ENCODE assay signal across 1 cellular context in genomic region chr17:38729886-38730525, GRCh38.
TF ChIP-seq lines count a peak whose summit lies in the region.

A gene with protein sequence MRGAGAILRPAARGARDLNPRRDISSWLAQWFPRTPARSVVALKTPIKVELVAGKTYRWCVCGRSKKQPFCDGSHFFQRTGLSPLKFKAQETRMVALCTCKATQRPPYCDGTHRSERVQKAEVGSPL (plus strand): TSS chr17:38730341. CDS start chr17:38730359, 18 bp downstream.

TF ChIP-seq in HepG2, 621 proteins besides CTCF, POLR2A, EP300 and RAD21 (continued from another document and continues in another):
- TF ChIP-seq ZUFSP (CRISPR knock-in tag; IDR thresholded peaks at IDR 0.05; ENCODE audit: borderline replicate concordance) (no peak), ZBTB39 (CRISPR knock-in tag; IDR thresholded peaks at IDR 0.05) (no peak), LBX2 (CRISPR knock-in tag; IDR thresholded peaks at IDR 0.05; ENCODE audit: borderline replicate concordance) (peak; percentile 65; the same call in 1 of the 2 replicates), NFKB2 (CRISPR knock-in tag; IDR thresholded peaks at IDR 0.05; ENCODE audit: borderline replicate concordance) (no peak), ZNF709 (CRISPR knock-in tag; IDR thresholded peaks at IDR 0.05) (no peak), HMGA1 (CRISPR knock-in tag; conservative IDR thresholded peaks at IDR 0.05) (no peak), MAFK (conservative IDR thresholded peaks at IDR 0.05 in 1 of 2, IDR thresholded peaks at IDR 0.05 in 1 of 2; ENCODE audit: low read length in 2 of 2) (no peak), MBNL3 (CRISPR knock-in tag; conservative IDR thresholded peaks at IDR 0.05) (no peak), CENPX (CRISPR knock-in tag; IDR thresholded peaks at IDR 0.05) (no peak), CHD4 (IDR thresholded peaks at IDR 0.05; ENCODE audit: borderline replicate concordance, low read length) (no peak), ZFP1 (CRISPR knock-in tag; IDR thresholded peaks at IDR 0.05) (no peak), HCFC1 (IDR thresholded peaks at IDR 0.05; ENCODE audit: low read depth, low read length) (peak; percentile 21; the same call in 1 of the 2 replicates), RBM39 (IDR thresholded peaks at IDR 0.05; ENCODE audit: low read depth, low read length, poor library complexity, severe bottlenecking) (no peak), ZNF24 (IDR thresholded peaks at IDR 0.05) (peak; percentile 61; the same call in 1 of the 2 replicates), ZNF20 (CRISPR knock-in tag; IDR thresholded peaks at IDR 0.05) (no peak), ZNF567 (CRISPR knock-in tag; IDR thresholded peaks at IDR 0.05; ENCODE audit: borderline replicate concordance) (no peak), GPN1 (CRISPR knock-in tag; IDR thresholded peaks at IDR 0.05; ENCODE audit: borderline replicate concordance) (no peak), ZNF839 (CRISPR knock-in tag; IDR thresholded peaks at IDR 0.05; ENCODE audit: borderline replicate concordance) (peak; percentile 95), E2F1 (CRISPR knock-in tag; IDR thresholded peaks at IDR 0.05) (0 out of 2 replicates have a peak, but pooled peaks have one; percentile 41), SIX4 (CRISPR knock-in tag; IDR thresholded peaks at IDR 0.05) (no peak), JUND (CRISPR knock-in tag; IDR thresholded peaks at IDR 0.05) (0 out of 2 replicates have a peak, but pooled peaks have one; percentile 38), ZNF780A (CRISPR knock-in tag; IDR thresholded peaks at IDR 0.05) (no peak), ZNF740 (CRISPR knock-in tag; IDR thresholded peaks at IDR 0.05) (peak; percentile 45), ZSCAN30 (CRISPR knock-in tag; IDR thresholded peaks at IDR 0.05) (no peak), ZNF33B (CRISPR knock-in tag; IDR thresholded peaks at IDR 0.05) (peak; percentile 40; the same call in 1 of the 2 replicates), GZF1 (CRISPR knock-in tag; IDR thresholded peaks at IDR 0.05) (no peak), ARNTL (CRISPR knock-in tag; IDR thresholded peaks at IDR 0.05) (no peak), ZNF33A (CRISPR knock-in tag; IDR thresholded peaks at IDR 0.05; ENCODE audit: borderline replicate concordance) (no peak), MIER3 (CRISPR knock-in tag; IDR thresholded peaks at IDR 0.05; ENCODE audit: borderline replicate concordance) (peak; percentile 57; the same call in 1 of the 2 replicates), ZNF335 (CRISPR knock-in tag; IDR thresholded peaks at IDR 0.05) (no peak), SIN3A (IDR thresholded peaks at IDR 0.05; ENCODE audit: borderline replicate concordance, low read depth, low read length) (peak; percentile 80; the same call in 1 of the 2 replicates), SPEN (CRISPR knock-in tag; IDR thresholded peaks at IDR 0.05; ENCODE audit: low read depth) (peak; percentile 86; the same call in 1 of the 2 replicates), ZBTB8A (CRISPR knock-in tag; IDR thresholded peaks at IDR 0.05; ENCODE audit: borderline replicate concordance, low read depth) (no peak), TMF1 (CRISPR knock-in tag; IDR thresholded peaks at IDR 0.05; ENCODE audit: low read depth) (no peak), ZNF770 (CRISPR knock-in tag; IDR thresholded peaks at IDR 0.05) (peak; percentile 33; the same call in 1 of the 2 replicates), HNRNPUL1 (IDR thresholded peaks at IDR 0.05; ENCODE audit: low read depth, low read length) (no peak; the same call in 1 of the 2 replicates), EED (CRISPR knock-in tag; IDR thresholded peaks at IDR 0.05) (peak; percentile 62), KDM1A (CRISPR knock-in tag; IDR thresholded peaks at IDR 0.05) (no peak), RARG (CRISPR knock-in tag; IDR thresholded peaks at IDR 0.05; ENCODE audit: low read depth) (no peak), ZNF614 (CRISPR knock-in tag; IDR thresholded peaks at IDR 0.05; ENCODE audit: borderline replicate concordance) (no peak; the same call in 1 of the 2 replicates), ZNF451 (CRISPR knock-in tag; IDR thresholded peaks at IDR 0.05) (no peak; the same call in none of the 2 replicates), ZNF274 (CRISPR knock-in tag; IDR thresholded peaks at IDR 0.05) (no peak), MEIS1 (CRISPR knock-in tag; IDR thresholded peaks at IDR 0.05; ENCODE audit: borderline replicate concordance) (no peak), IKZF4 (CRISPR knock-in tag; IDR thresholded peaks at IDR 0.05; ENCODE audit: borderline replicate concordance, low read depth, not compliant biosample characterization) (no peak), NRL (CRISPR knock-in tag; IDR thresholded peaks at IDR 0.05; ENCODE audit: borderline replicate concordance) (peak; percentile 54; the same call in 1 of the 2 replicates), ZIK1 (CRISPR knock-in tag; IDR thresholded peaks at IDR 0.05; ENCODE audit: borderline replicate concordance, low read depth) (no peak), ZNF782 (CRISPR knock-in tag; IDR thresholded peaks at IDR 0.05; ENCODE audit: borderline replicate concordance) (no peak)
- TF ChIP-seq, protein P1, sequence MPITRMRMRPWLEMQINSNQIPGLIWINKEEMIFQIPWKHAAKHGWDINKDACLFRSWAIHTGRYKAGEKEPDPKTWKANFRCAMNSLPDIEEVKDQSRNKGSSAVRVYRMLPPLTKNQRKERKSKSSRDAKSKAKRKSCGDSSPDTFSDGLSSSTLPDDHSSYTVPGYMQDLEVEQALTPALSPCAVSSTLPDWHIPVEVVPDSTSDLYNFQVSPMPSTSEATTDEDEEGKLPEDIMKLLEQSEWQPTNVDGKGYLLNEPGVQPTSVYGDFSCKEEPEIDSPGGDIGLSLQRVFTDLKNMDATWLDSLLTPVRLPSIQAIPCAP (CRISPR knock-in tag; IDR thresholded peaks at IDR 0.05; ENCODE audit: low read depth), result no peak
- TF ChIP-seq, protein P2, sequence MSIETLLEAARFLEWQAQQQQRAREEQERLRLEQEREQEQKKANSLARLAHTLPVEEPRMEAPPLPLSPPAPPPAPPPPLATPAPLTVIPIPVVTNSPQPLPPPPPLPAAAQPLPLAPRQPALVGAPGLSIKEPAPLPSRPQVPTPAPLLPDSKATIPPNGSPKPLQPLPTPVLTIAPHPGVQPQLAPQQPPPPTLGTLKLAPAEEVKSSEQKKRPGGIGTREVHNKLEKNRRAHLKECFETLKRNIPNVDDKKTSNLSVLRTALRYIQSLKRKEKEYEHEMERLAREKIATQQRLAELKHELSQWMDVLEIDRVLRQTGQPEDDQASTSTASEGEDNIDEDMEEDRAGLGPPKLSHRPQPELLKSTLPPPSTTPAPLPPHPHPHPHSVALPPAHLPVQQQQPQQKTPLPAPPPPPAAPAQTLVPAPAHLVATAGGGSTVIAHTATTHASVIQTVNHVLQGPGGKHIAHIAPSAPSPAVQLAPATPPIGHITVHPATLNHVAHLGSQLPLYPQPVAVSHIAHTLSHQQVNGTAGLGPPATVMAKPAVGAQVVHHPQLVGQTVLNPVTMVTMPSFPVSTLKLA (IDR thresholded peaks at IDR 0.05), result no peak
- TF ChIP-seq, protein P3, sequence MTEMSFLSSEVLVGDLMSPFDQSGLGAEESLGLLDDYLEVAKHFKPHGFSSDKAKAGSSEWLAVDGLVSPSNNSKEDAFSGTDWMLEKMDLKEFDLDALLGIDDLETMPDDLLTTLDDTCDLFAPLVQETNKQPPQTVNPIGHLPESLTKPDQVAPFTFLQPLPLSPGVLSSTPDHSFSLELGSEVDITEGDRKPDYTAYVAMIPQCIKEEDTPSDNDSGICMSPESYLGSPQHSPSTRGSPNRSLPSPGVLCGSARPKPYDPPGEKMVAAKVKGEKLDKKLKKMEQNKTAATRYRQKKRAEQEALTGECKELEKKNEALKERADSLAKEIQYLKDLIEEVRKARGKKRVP (CRISPR knock-in tag; IDR thresholded peaks at IDR 0.05), result no peak
- TF ChIP-seq, protein P4, sequence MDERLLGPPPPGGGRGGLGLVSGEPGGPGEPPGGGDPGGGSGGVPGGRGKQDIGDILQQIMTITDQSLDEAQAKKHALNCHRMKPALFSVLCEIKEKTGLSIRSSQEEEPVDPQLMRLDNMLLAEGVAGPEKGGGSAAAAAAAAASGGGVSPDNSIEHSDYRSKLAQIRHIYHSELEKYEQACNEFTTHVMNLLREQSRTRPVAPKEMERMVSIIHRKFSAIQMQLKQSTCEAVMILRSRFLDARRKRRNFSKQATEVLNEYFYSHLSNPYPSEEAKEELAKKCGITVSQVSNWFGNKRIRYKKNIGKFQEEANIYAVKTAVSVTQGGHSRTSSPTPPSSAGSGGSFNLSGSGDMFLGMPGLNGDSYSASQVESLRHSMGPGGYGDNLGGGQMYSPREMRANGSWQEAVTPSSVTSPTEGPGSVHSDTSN (CRISPR knock-in tag; IDR thresholded peaks at IDR 0.05), result no peak
- TF ChIP-seq, protein P5, sequence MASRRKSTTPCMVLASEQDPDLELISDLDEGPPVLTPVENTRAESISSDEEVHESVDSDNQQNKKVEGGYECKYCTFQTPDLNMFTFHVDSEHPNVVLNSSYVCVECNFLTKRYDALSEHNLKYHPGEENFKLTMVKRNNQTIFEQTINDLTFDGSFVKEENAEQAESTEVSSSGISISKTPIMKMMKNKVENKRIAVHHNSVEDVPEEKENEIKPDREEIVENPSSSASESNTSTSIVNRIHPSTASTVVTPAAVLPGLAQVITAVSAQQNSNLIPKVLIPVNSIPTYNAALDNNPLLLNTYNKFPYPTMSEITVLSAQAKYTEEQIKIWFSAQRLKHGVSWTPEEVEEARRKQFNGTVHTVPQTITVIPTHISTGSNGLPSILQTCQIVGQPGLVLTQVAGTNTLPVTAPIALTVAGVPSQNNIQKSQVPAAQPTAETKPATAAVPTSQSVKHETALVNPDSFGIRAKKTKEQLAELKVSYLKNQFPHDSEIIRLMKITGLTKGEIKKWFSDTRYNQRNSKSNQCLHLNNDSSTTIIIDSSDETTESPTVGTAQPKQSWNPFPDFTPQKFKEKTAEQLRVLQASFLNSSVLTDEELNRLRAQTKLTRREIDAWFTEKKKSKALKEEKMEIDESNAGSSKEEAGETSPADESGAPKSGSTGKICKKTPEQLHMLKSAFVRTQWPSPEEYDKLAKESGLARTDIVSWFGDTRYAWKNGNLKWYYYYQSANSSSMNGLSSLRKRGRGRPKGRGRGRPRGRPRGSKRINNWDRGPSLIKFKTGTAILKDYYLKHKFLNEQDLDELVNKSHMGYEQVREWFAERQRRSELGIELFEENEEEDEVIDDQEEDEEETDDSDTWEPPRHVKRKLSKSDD (CRISPR knock-in tag; IDR thresholded peaks at IDR 0.05; ENCODE audit: low read depth), result peak; percentile 72
- TF ChIP-seq, protein P6, sequence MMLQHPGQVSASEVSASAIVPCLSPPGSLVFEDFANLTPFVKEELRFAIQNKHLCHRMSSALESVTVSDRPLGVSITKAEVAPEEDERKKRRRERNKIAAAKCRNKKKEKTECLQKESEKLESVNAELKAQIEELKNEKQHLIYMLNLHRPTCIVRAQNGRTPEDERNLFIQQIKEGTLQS (CRISPR knock-in tag; IDR thresholded peaks at IDR 0.05), result no peak; the same call in 1 of the 2 replicates
